Comparison of ENCODE assay signal across 9 cellular contexts in the genomic region with DNA sequence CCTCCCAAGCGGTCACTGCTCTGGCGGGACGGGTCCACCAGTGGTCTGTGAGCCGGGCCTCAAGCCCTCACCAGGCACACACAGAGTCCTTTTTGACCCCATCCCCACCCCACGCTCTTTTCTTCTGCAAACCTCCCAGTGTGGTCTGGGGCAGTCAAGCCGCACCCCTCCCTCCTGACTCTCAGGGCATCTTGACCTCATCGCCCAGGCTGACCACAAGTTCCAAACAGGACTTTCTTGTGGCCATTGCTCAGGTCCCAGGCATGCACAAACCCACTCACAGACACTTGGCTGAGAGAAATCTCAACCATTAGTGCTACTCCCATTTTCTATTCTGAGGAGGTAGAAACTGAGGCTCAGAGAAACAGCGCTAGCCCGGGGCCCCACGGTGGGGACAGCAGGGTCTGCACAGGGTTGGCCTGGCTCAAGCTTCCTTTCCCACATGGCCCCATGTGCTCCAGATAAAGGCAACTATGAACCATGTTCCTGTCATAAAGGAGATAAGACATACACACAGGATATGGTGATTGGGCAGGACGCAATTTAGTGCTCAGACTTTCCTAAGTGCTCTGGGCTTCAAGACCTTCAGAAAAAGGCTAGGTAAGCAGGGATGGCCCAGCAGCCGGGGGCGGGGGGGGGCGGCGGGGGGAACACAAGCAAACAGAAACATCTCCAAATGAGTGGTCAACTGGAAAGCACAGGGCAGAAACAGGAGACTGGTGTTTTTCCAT.
DNase-seq lines count a peak whose midpoint lies in the region; ATAC-seq and TF ChIP-seq lines count a peak whose summit lies in the region.
"Had no signal": no experiment of that assay in that cellular context is flagged by ENCODE, and none has a peak within 500 bp of the region (broad histone marks: within the 10 kb centered on the region; RNA-seq: fewer than 3 reads in every experiment).

No MANE protein-coding gene starts in this region.

- H3K9me3 ChIP-seq in SK-N-SH (no peaks in the 10 kb centered on the region), esophagus squamous epithelium (no peaks in the 10 kb centered on the region)
- no peaks in the 10 kb centered on the region for H3K9me3 ChIP-seq in effector memory CD4-positive, alpha-beta T cell (ENCODE audit: control insufficient read depth, low read length)

- H3K36me3 ChIP-seq in SK-N-SH (replicated peaks in 1 of 2; ENCODE audit: control insufficient read depth in 1 of 2, insufficient read depth in 2 of 2, low read length in 1 of 2) (no peaks in the 10 kb centered on the region), esophagus squamous epithelium (no peaks in the 10 kb centered on the region)
- H3K36me3 ChIP-seq in effector memory CD4-positive, alpha-beta T cell (ENCODE audit: control insufficient read depth, insufficient read depth, low read length) = peaks cover 4% of the 10 kb centered on the region

- no peaks in the 10 kb centered on the region for H3F3A ChIP-seq in SK-N-SH (replicated peaks; ENCODE audit: insufficient read depth)

- POLR2A ChIA-PET in SK-N-SH (lab: Yijun Ruan, JAX) = interaction anchor here (0.6 to 1.5 kb wide), 2 partner anchors 69 to 123 kb away, joined by 3 read pairs; no protein-coding TSS in a partner anchor

- H3K4me3 ChIP-seq in SK-N-SH (ENCODE audit: low read depth in 2 of 2, low read length in 1 of 2) = no peak overlapping the region
- H3K4me3 ChIP-seq in esophagus squamous epithelium = no peak overlapping the region
- no peak overlapping the region for H3K4me3 ChIP-seq in effector memory CD4-positive, alpha-beta T cell (ENCODE audit: insufficient read depth, low read depth, low read length, poor library complexity, severe bottlenecking)

- H3K27me3 ChIP-seq in SK-N-SH (ENCODE audit: insufficient read depth) = no peaks in the 10 kb centered on the region
- H3K27me3 ChIP-seq in esophagus squamous epithelium = no peaks in the 10 kb centered on the region
- no peaks in the 10 kb centered on the region for H3K27me3 ChIP-seq in effector memory CD4-positive, alpha-beta T cell (replicated peaks; ENCODE audit: control insufficient read depth, insufficient read depth, low read length, poor library complexity, severe bottlenecking)

- no peak overlapping the region for H2AFZ ChIP-seq in SK-N-SH (ENCODE audit: low read depth)

- WGBS in SK-N-SH (ENCODE audit: low lambda C conversion rate) = 67% methylated on average over 15 of the region's 15 CpGs
- WGBS in esophagus squamous epithelium, 2 donors = 87 to 97% methylated on average over 7 to 13 of the region's 15 CpGs

- no peaks in the 10 kb centered on the region for H4K20me1 ChIP-seq in SK-N-SH (ENCODE audit: insufficient read depth)

- peak in 1 of 2 experiments; percentile 88; a peak in 2 of 4 replicates for TF ChIP-seq EP300 in SK-N-SH (IDR thresholded peaks at IDR 0.05; ENCODE audit: borderline replicate concordance in 1 of 2, low read depth in 1 of 2, low read length in 1 of 2)

- no peak for ATAC-seq in esophagus mucosa

- H3K27ac ChIP-seq in SK-N-SH (ENCODE audit: low read depth in 2 of 2, low read length in 1 of 2) (peak overlapping the region in 1 of 2 experiments; percentile 86; a peak in 2 of 4 replicates), esophagus squamous epithelium (peak overlapping the region in 3 of 4 donors; percentile 23 to 85 (median 67))
- H3K27ac ChIP-seq in effector memory CD4-positive, alpha-beta T cell (ENCODE audit: insufficient read depth, low read length, poor library complexity, severe bottlenecking) = no peak overlapping the region

- TF ChIP-seq RAD21 in SK-N-SH (IDR thresholded peaks at IDR 0.05; ENCODE audit: low read length) = no peak

- H3K4me1 ChIP-seq in SK-N-SH (ENCODE audit: control insufficient read depth in 1 of 2, insufficient read depth in 2 of 2, low read depth in 1 of 2, low read length in 1 of 2) (peaks cover 15 to 78% of the 10 kb centered on the region in 2 experiments), esophagus squamous epithelium (peaks cover 9 to 80% (median 55%) of the 10 kb centered on the region in 3 donors)
- no peaks in the 10 kb centered on the region for H3K4me1 ChIP-seq in effector memory CD4-positive, alpha-beta T cell (ENCODE audit: control insufficient read depth, insufficient read depth, low read length, poor library complexity, severe bottlenecking)

- TF ChIP-seq CTCF in SK-N-SH (IDR thresholded peaks at IDR 0.05) = no peak
- TF ChIP-seq CTCF in esophagus squamous epithelium (IDR thresholded peaks at IDR 0.05) = no peak

- no peak overlapping the region for H3K9ac ChIP-seq in SK-N-SH

- CTCF ChIA-PET in SK-N-SH (lab: Yijun Ruan, JAX) = interaction anchor here (0.9 to 3.2 kb wide), 5 partner anchors 67 to 165 kb away, joined by 3 to 16 read pairs (median 5); partner anchors contain the start of gene ITPK1

- no peak overlapping the region for H3K4me2 ChIP-seq in SK-N-SH

- DNase-seq in EL = peak; percentile 87
- DNase-seq in SK-N-SH = peak; percentile 85
- no peak for DNase-seq in esophagus squamous epithelium (lab: John Stamatoyannopoulos, UW)
- DNase-seq in non-pigmented ciliary epithelial cell (ENCODE audit: low read depth) = peak; percentile 58
- DNase-seq in effector memory CD4-positive, alpha-beta T cell = no peak
- DNase-seq in KG1 (lab: John Stamatoyannopoulos, UW) = no peak
- DNase-seq in GM19238 (ENCODE audit: insufficient read length, low spot score) = no peak
- DNase-seq: activated naive CD4-positive, alpha-beta T cell treated with Interleukin-2 at 50 U/mL for 16 hours had no signal

- H3K9me2 ChIP-seq in SK-N-SH = no peaks in the 10 kb centered on the region

- no peak for TF ChIP-seq POLR2A in esophagus squamous epithelium (IDR thresholded peaks at IDR 0.05)

- intact Hi-C loops in esophagus squamous epithelium (cut with DNase I) = no loop called here

- 0 out of 2 replicates have a peak, but pooled peaks cover 4% of the 10 kb centered on the region for H3K79me2 ChIP-seq in SK-N-SH (ENCODE audit: insufficient read depth)

TF ChIP-seq in SK-N-SH, 30 proteins besides CTCF, POLR2A, EP300 and RAD21 (continues in another document):
- TF ChIP-seq NFIC (IDR thresholded peaks at IDR 0.05; ENCODE audit: borderline replicate concordance) (peak; percentile 25; the same call in 1 of the 2 replicates), GABPA (IDR thresholded peaks at IDR 0.05; ENCODE audit: low read depth) (no peak), POLR2AphosphoS5 (IDR thresholded peaks at IDR 0.05; ENCODE audit: low read depth, low read length) (no peak), RCOR1 (IDR thresholded peaks at IDR 0.05; ENCODE audit: low read length) (peak; percentile 62), RFX5 (IDR thresholded peaks at IDR 0.05; ENCODE audit: low read length) (no peak), MEF2A (IDR thresholded peaks at IDR 0.05; ENCODE audit: borderline replicate concordance, low read depth) (no peak), NRF1 (IDR thresholded peaks at IDR 0.05; ENCODE audit: low read depth, low read length) (no peak), ZBTB33 (IDR thresholded peaks at IDR 0.05; ENCODE audit: borderline replicate concordance, low read depth) (no peak), REST (IDR thresholded peaks at IDR 0.05; ENCODE audit: low read depth, low read length) (no peak), FOXM1 (IDR thresholded peaks at IDR 0.05; ENCODE audit: low read depth) (no peak)
- TF ChIP-seq, protein P1, sequence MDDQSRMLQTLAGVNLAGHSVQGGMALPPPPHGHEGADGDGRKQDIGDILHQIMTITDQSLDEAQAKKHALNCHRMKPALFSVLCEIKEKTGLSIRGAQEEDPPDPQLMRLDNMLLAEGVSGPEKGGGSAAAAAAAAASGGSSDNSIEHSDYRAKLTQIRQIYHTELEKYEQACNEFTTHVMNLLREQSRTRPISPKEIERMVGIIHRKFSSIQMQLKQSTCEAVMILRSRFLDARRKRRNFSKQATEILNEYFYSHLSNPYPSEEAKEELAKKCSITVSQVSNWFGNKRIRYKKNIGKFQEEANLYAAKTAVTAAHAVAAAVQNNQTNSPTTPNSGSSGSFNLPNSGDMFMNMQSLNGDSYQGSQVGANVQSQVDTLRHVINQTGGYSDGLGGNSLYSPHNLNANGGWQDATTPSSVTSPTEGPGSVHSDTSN (IDR thresholded peaks at IDR 0.05) = no peak

Comparison
In these comparisons a context has a peak if more than half of its experiments do, and no peak if none do; other contexts are left out.
1. DNase-seq: peak in EL (single experiment), SK-N-SH (single experiment) and non-pigmented ciliary epithelial cell (single experiment); none in esophagus squamous epithelium (single experiment), effector memory CD4-positive, alpha-beta T cell (0 of 3), KG1 (single experiment) and GM19238 (single experiment).